In the genomic region with DNA sequence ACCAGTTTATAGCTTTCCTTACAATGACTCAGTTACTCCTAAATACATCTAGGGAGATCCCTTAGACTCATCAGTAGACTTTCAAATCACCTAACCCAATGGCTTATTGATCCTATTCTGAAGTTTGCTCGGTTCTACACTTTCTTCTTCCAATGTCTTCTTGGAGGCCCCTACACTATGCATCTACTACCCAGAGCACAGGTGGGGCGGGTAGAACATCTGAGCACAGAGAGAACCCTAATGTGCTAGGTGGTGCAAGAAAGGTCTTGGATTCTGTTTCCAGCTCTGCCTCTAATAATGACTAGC, we compare ENCODE assay signal across 24 cellular contexts. TPM values are rescaled to one million over a fixed set of nuclear protein-coding genes. Genes with fewer than 3 reads are reported as not detected.
DNase-seq lines count a peak whose midpoint lies in the region; ATAC-seq and TF ChIP-seq lines count a peak whose summit lies in the region.
"Had no signal": no experiment of that assay in that cellular context is flagged by ENCODE, and none has a peak within 500 bp of the region (broad histone marks: within the 10 kb centered on the region; RNA-seq: fewer than 3 reads in every experiment).

No MANE protein-coding gene starts in this region.

- no peak overlapping the region for H2AFZ ChIP-seq in GM23338

- peaks cover 15% of the 10 kb centered on the region for H3K79me2 ChIP-seq in GM23338 (replicated peaks; ENCODE audit: insufficient read depth)

- H3K4me1 ChIP-seq in GM23338 (ENCODE audit: insufficient read depth), result peaks cover 14% of the 10 kb centered on the region
- H3K4me1 ChIP-seq: Peyer's patch, upper lobe of right lung had no signal

- H3K4me2 ChIP-seq in GM23338, result no peak overlapping the region

- H3K27me3 ChIP-seq in GM23338 (ENCODE audit: insufficient read depth), result no peaks in the 10 kb centered on the region
- H3K27me3 ChIP-seq: brain microvascular endothelial cell, Peyer's patch, SJCRH30, suprapubic skin, upper lobe of right lung had no signal

- CTCF ChIA-PET in activated CD4-positive, alpha-beta T cell treated with anti-CD3 and anti-CD28 coated beads, Interleukin-2, amount 10 ng/mL, durations not matched to agents 7 days and 5 days (lab: Charles Lee), result interaction anchor here (0.8 to 2.4 kb wide), 9 partner anchors 8 to 93 kb away, joined by 3 to 9 read pairs (median 3); no protein-coding TSS in a partner anchor
- CTCF ChIA-PET in activated CD4-positive, alpha-beta memory T cell treated with anti-CD3 and anti-CD28 coated beads, Interleukin-2, amount 10 ng/mL, durations not matched to agents 7 days and 5 days (lab: Charles Lee), result interaction anchor here (1.0 to 2.7 kb wide), 5 partner anchors 31 to 93 kb away, joined by 3 to 12 read pairs (median 6); no protein-coding TSS in a partner anchor

- H3K4me3 ChIP-seq in GM23338, result no peak overlapping the region
- H3K4me3 ChIP-seq: Peyer's patch, suprapubic skin, upper lobe of right lung had no signal

- peaks cover 12% of the 10 kb centered on the region for H3K4me1 Mint-ChIP-seq in activated CD4-positive, alpha-beta T cell treated with anti-CD3 and anti-CD28 coated beads, Interleukin-2, amount 10 ng/mL, durations not matched to agents 24 days and 14 days
- H3K4me1 Mint-ChIP-seq in activated CD4-positive, alpha-beta T cell treated with anti-CD3 and anti-CD28 coated beads, Interleukin-2, amount 10 ng/mL, durations not matched to agents 7 days and 5 days, result peaks cover 25% of the 10 kb centered on the region
- peaks cover 16% of the 10 kb centered on the region for H3K4me1 Mint-ChIP-seq in GM23338
- peaks cover 40% of the 10 kb centered on the region for H3K4me1 Mint-ChIP-seq in activated CD4-positive, alpha-beta memory T cell treated with anti-CD3 and anti-CD28 coated beads, Interleukin-2, amount 10 ng/mL, durations not matched to agents 7 days and 5 days
- H3K4me1 Mint-ChIP-seq in stimulated activated effector memory CD8-positive, alpha-beta T cell treated with anti-CD3 and anti-CD28 coated beads, Interleukin-12 subunit alpha, Interleukin-12 subunit beta, amount 100 ng/mL, for 72 hours, result peaks cover 13% of the 10 kb centered on the region

- no peaks in the 10 kb centered on the region for H3K36me3 Mint-ChIP-seq in activated CD4-positive, alpha-beta T cell treated with anti-CD3 and anti-CD28 coated beads, Interleukin-2, amount 10 ng/mL, durations not matched to agents 24 days and 14 days (ENCODE audit: low read depth)
- peaks cover 1% of the 10 kb centered on the region for H3K36me3 Mint-ChIP-seq in activated CD4-positive, alpha-beta T cell treated with anti-CD3 and anti-CD28 coated beads, Interleukin-2, amount 10 ng/mL, durations not matched to agents 7 days and 5 days (ENCODE audit: low read depth)
- H3K36me3 Mint-ChIP-seq in GM23338 (ENCODE audit: low read depth), result peaks cover 64% of the 10 kb centered on the region
- H3K36me3 Mint-ChIP-seq in activated CD4-positive, alpha-beta memory T cell treated with anti-CD3 and anti-CD28 coated beads, Interleukin-2, amount 10 ng/mL, durations not matched to agents 7 days and 5 days (ENCODE audit: low read depth), result peaks cover 4% of the 10 kb centered on the region
- peaks cover 10% of the 10 kb centered on the region for H3K36me3 Mint-ChIP-seq in stimulated activated effector memory CD8-positive, alpha-beta T cell treated with anti-CD3 and anti-CD28 coated beads, Interleukin-12 subunit alpha, Interleukin-12 subunit beta, amount 100 ng/mL, for 72 hours
- H3K36me3 Mint-ChIP-seq: CD4-positive, alpha-beta memory T cell; T-cell had no signal

- H3K27ac ChIP-seq in GM23338 (ENCODE audit: low read depth), result peak overlapping the region; percentile 47; the same call in 1 of the 2 replicates
- H3K27ac ChIP-seq: brain microvascular endothelial cell, suprapubic skin, upper lobe of right lung had no signal

- H3K9me3 Mint-ChIP-seq in activated CD4-positive, alpha-beta T cell treated with anti-CD3 and anti-CD28 coated beads, Interleukin-2, amount 10 ng/mL, durations not matched to agents 24 days and 14 days, result no peaks in the 10 kb centered on the region
- H3K9me3 Mint-ChIP-seq in activated CD4-positive, alpha-beta T cell treated with anti-CD3 and anti-CD28 coated beads, Interleukin-2, amount 10 ng/mL, durations not matched to agents 7 days and 5 days, result no peaks in the 10 kb centered on the region
- no peaks in the 10 kb centered on the region for H3K9me3 Mint-ChIP-seq in GM23338
- no peaks in the 10 kb centered on the region for H3K9me3 Mint-ChIP-seq in activated CD4-positive, alpha-beta memory T cell treated with anti-CD3 and anti-CD28 coated beads, Interleukin-2, amount 10 ng/mL, durations not matched to agents 7 days and 5 days
- H3K9me3 Mint-ChIP-seq in stimulated activated effector memory CD8-positive, alpha-beta T cell treated with anti-CD3 and anti-CD28 coated beads, Interleukin-12 subunit alpha, Interleukin-12 subunit beta, amount 100 ng/mL, for 72 hours, result no peaks in the 10 kb centered on the region
- H3K9me3 Mint-ChIP-seq: T-cell had no signal

- TF ChIP-seq CTCF in GM23338 (conservative IDR thresholded peaks at IDR 0.05; ENCODE audit: low read depth in 2 of 2), result no peak

- H3K9me2 ChIP-seq in GM23338 (ENCODE audit: insufficient read depth), result no peaks in the 10 kb centered on the region

- peaks cover 46% of the 10 kb centered on the region for H3K36me3 ChIP-seq in GM23338 (ENCODE audit: insufficient read depth)
- H3K36me3 ChIP-seq: brain microvascular endothelial cell, Peyer's patch, SJCRH30, suprapubic skin, upper lobe of right lung had no signal

- DNase-seq in activated CD4-positive, alpha-beta T cell treated with anti-CD3 and anti-CD28 coated beads, Interleukin-2, amount 10 ng/mL, durations not matched to agents 24 days and 14 days, result no peak
- no peak for DNase-seq in activated CD4-positive, alpha-beta T cell treated with anti-CD3 and anti-CD28 coated beads, Interleukin-2, amount 10 ng/mL, durations not matched to agents 7 days and 5 days
- no peak for DNase-seq in GM23338 (ENCODE audit: low spot score)
- no peak for DNase-seq in activated CD4-positive, alpha-beta memory T cell treated with anti-CD3 and anti-CD28 coated beads, Interleukin-2, amount 10 ng/mL, durations not matched to agents 7 days and 5 days
- DNase-seq in stimulated activated effector memory CD8-positive, alpha-beta T cell treated with anti-CD3 and anti-CD28 coated beads, Interleukin-12 subunit alpha, Interleukin-12 subunit beta, amount 100 ng/mL, for 72 hours (ENCODE audit: low spot score in 2 of 2), result no peak
- no peak for DNase-seq in NCI-H345 treated with DMSO at 0.1 percent for 48 hours (lab: John Stamatoyannopoulos, UW; ENCODE audit: unreplicated experiment)
- DNase-seq in anterior cingulate cortex (lab: John Stamatoyannopoulos, UW), result no peak
- DNase-seq: 8988T; brain microvascular endothelial cell; CD4-positive, alpha-beta memory T cell; DMS 273 treated with DMSO at 0.1 percent for 48 hours; H7; NCI-H1105; NCI-H187 treated with DMSO at 0.1 percent for 48 hours; NCI-H2171 treated with DMSO at 0.1 percent for 48 hours; NCI-H524; NK-92 treated with Interleukin-12 subunit alpha and Interleukin-12 subunit beta, amount 100 ng/mL, for 24 hours; Peyer's patch; right cardiac atrium; SJCRH30; T-cell; upper lobe of right lung had no signal

- no peak for ATAC-seq in GM23338
- ATAC-seq in stimulated activated effector memory CD8-positive, alpha-beta T cell treated with anti-CD3 and anti-CD28 coated beads, Interleukin-12 subunit alpha, Interleukin-12 subunit beta, amount 100 ng/mL, for 72 hours, result peak; percentile 82
- ATAC-seq in GM21381 (IDR thresholded peaks at IDR 0.05; ENCODE audit: unreplicated experiment), result no peak
- ATAC-seq: right cardiac atrium, T-cell had no signal

- peaks cover 23% of the 10 kb centered on the region for H4K20me1 ChIP-seq in GM23338 (replicated peaks; ENCODE audit: insufficient read depth)

- POLR2A ChIA-PET in activated CD4-positive, alpha-beta T cell treated with anti-CD3 and anti-CD28 coated beads, Interleukin-2, amount 10 ng/mL, durations not matched to agents 7 days and 5 days (lab: Charles Lee), result no interaction called here
- POLR2A ChIA-PET in activated CD4-positive, alpha-beta memory T cell treated with anti-CD3 and anti-CD28 coated beads, Interleukin-2, amount 10 ng/mL, durations not matched to agents 7 days and 5 days (lab: Charles Lee), result interaction anchor here (0.7 to 2.7 kb wide), 11 partner anchors 9 to 65 kb away, joined by 3 to 25 read pairs (median 5); partner anchors contain the start of gene PIM1

- intact Hi-C loops in activated CD4-positive, alpha-beta T cell treated with anti-CD3 and anti-CD28 coated beads, Interleukin-2, amount 10 ng/mL, durations not matched to agents 24 days and 14 days (cut with micrococcal nuclease), result loop anchor here (2.0 kb wide), 3 partner anchors 26 to 62 kb away; no protein-coding TSS in a partner anchor

- no peak overlapping the region for H3K4me3 Mint-ChIP-seq in activated CD4-positive, alpha-beta T cell treated with anti-CD3 and anti-CD28 coated beads, Interleukin-2, amount 10 ng/mL, durations not matched to agents 24 days and 14 days
- H3K4me3 Mint-ChIP-seq in activated CD4-positive, alpha-beta T cell treated with anti-CD3 and anti-CD28 coated beads, Interleukin-2, amount 10 ng/mL, durations not matched to agents 7 days and 5 days, result no peak overlapping the region
- H3K4me3 Mint-ChIP-seq in GM23338, result no peak overlapping the region
- H3K4me3 Mint-ChIP-seq in activated CD4-positive, alpha-beta memory T cell treated with anti-CD3 and anti-CD28 coated beads, Interleukin-2, amount 10 ng/mL, durations not matched to agents 7 days and 5 days, result no peak overlapping the region
- peak overlapping the region; percentile 35 for H3K4me3 Mint-ChIP-seq in stimulated activated effector memory CD8-positive, alpha-beta T cell treated with anti-CD3 and anti-CD28 coated beads, Interleukin-12 subunit alpha, Interleukin-12 subunit beta, amount 100 ng/mL, for 72 hours
- H3K4me3 Mint-ChIP-seq: CD4-positive, alpha-beta memory T cell; T-cell had no signal

- peaks cover 2% of the 10 kb centered on the region for H3K27me3 Mint-ChIP-seq in activated CD4-positive, alpha-beta T cell treated with anti-CD3 and anti-CD28 coated beads, Interleukin-2, amount 10 ng/mL, durations not matched to agents 24 days and 14 days
- H3K27me3 Mint-ChIP-seq in activated CD4-positive, alpha-beta T cell treated with anti-CD3 and anti-CD28 coated beads, Interleukin-2, amount 10 ng/mL, durations not matched to agents 7 days and 5 days, result peaks cover 3% of the 10 kb centered on the region
- peaks cover 10% of the 10 kb centered on the region for H3K27me3 Mint-ChIP-seq in GM23338 (ENCODE audit: insufficient read depth, low read depth, poor library complexity)
- H3K27me3 Mint-ChIP-seq in activated CD4-positive, alpha-beta memory T cell treated with anti-CD3 and anti-CD28 coated beads, Interleukin-2, amount 10 ng/mL, durations not matched to agents 7 days and 5 days, result peaks cover 3% of the 10 kb centered on the region
- H3K27me3 Mint-ChIP-seq: CD4-positive, alpha-beta memory T cell; T-cell had no signal

- H3F3A ChIP-seq in GM23338 (replicated peaks; ENCODE audit: low read depth), result peaks cover 44% of the 10 kb centered on the region

- H3K27ac Mint-ChIP-seq in activated CD4-positive, alpha-beta T cell treated with anti-CD3 and anti-CD28 coated beads, Interleukin-2, amount 10 ng/mL, durations not matched to agents 24 days and 14 days, result peak overlapping the region; percentile 76
- no peak overlapping the region for H3K27ac Mint-ChIP-seq in activated CD4-positive, alpha-beta T cell treated with anti-CD3 and anti-CD28 coated beads, Interleukin-2, amount 10 ng/mL, durations not matched to agents 7 days and 5 days
- no peak overlapping the region for H3K27ac Mint-ChIP-seq in GM23338
- H3K27ac Mint-ChIP-seq in activated CD4-positive, alpha-beta memory T cell treated with anti-CD3 and anti-CD28 coated beads, Interleukin-2, amount 10 ng/mL, durations not matched to agents 7 days and 5 days, result peak overlapping the region; percentile 48
- H3K27ac Mint-ChIP-seq in stimulated activated effector memory CD8-positive, alpha-beta T cell treated with anti-CD3 and anti-CD28 coated beads, Interleukin-12 subunit alpha, Interleukin-12 subunit beta, amount 100 ng/mL, for 72 hours, result peak overlapping the region; percentile 58
- H3K27ac Mint-ChIP-seq: CD4-positive, alpha-beta memory T cell; T-cell had no signal

RNA-seq across cellular contexts. Expression of gene PIM1, which starts 58.8 kb away (rescaled TPM):
- 153 and 158 TPM in 2 replicates for total RNA-seq in activated CD4-positive, alpha-beta T cell treated with anti-CD3 and anti-CD28 coated beads, Interleukin-2, amount 10 ng/mL, durations not matched to agents 24 days and 14 days
- total RNA-seq in activated CD4-positive, alpha-beta T cell treated with anti-CD3 and anti-CD28 coated beads, Interleukin-2, amount 10 ng/mL, durations not matched to agents 7 days and 5 days, result 100 to 1,000 TPM; 393 to 412 TPM
- 64.0 and 74.2 TPM in 2 replicates for total RNA-seq in GM23338 (2014; rRNA removed; shearing (Covaris generic))
- polyA plus RNA-seq in GM23338 (2016; fragmentation: Nextera tagmentation; extraction: Ambion mirVana), result 43.7 and 46.0 TPM in 2 replicates
- total RNA-seq in activated CD4-positive, alpha-beta memory T cell treated with anti-CD3 and anti-CD28 coated beads, Interleukin-2, amount 10 ng/mL, durations not matched to agents 7 days and 5 days, result 100 to 1,000 TPM; 497 to 505 TPM

Comparison
In these comparisons a context has a peak if more than half of its experiments do, and no peak if none do; other contexts are left out.
1. H3K27ac Mint-ChIP-seq: peak in activated CD4-positive, alpha-beta T cell treated with anti-CD3 and anti-CD28 coated beads, Interleukin-2, amount 10 ng/mL, durations not matched to agents 24 days and 14 days (single experiment), activated CD4-positive, alpha-beta memory T cell treated with anti-CD3 and anti-CD28 coated beads, Interleukin-2, amount 10 ng/mL, durations not matched to agents 7 days and 5 days (single experiment) and stimulated activated effector memory CD8-positive, alpha-beta T cell treated with anti-CD3 and anti-CD28 coated beads, Interleukin-12 subunit alpha, Interleukin-12 subunit beta, amount 100 ng/mL, for 72 hours (single experiment); none in activated CD4-positive, alpha-beta T cell treated with anti-CD3 and anti-CD28 coated beads, Interleukin-2, amount 10 ng/mL, durations not matched to agents 7 days and 5 days (single experiment) and GM23338 (single experiment).